ENCODE assay signal across 1 cellular context in the genomic region with DNA sequence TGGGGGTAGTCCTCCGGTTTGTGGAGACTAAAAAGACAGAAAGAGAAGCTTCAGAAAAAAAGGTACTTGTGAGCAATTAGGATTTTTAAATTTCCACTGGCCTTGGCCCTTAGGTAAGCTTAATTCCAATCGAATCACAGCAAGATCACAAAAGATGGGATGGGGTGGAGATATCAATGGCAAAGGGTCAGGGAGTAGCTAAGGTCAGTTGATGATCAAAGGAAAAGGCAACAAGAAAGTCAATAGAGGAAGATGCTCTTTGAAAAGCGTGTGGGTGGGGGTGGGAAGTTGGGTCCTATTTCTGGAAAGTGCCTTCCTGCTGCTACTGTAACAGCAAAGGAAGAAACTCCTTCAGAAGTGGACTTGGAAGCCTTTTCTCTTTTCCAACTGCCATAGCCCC.
A peak's percentile ranks its signal among the peaks of the same experiment; 100 is the strongest.
TF ChIP-seq lines count a peak whose summit lies in the region.

No MANE protein-coding gene starts in this region.

TF ChIP-seq in HepG2, 621 proteins besides CTCF, POLR2A, EP300 and RAD21 (continues in another document):
- TF ChIP-seq NCOR1 (IDR thresholded peaks at IDR 0.05; ENCODE audit: borderline replicate concordance, low read length) (peak; percentile 55; the same call in 1 of the 2 replicates), ELK4 (CRISPR knock-in tag; IDR thresholded peaks at IDR 0.05; ENCODE audit: borderline replicate concordance) (no peak), ZNF576 (CRISPR knock-in tag; IDR thresholded peaks at IDR 0.05) (no peak), NFIC (IDR thresholded peaks at IDR 0.05; ENCODE audit: low read length) (peak; percentile 71; the same call in 1 of the 2 replicates), FOXA1 (IDR thresholded peaks at IDR 0.05) (peak; percentile 58), FOXA1 (CRISPR knock-in tag; IDR thresholded peaks at IDR 0.05) (peak; percentile 89), ZNF230 (CRISPR knock-in tag; IDR thresholded peaks at IDR 0.05) (no peak), MIER3 (CRISPR knock-in tag; IDR thresholded peaks at IDR 0.05; ENCODE audit: borderline replicate concordance) (peak; percentile 41; the same call in 1 of the 2 replicates), POGZ (CRISPR knock-in tag; IDR thresholded peaks at IDR 0.05) (peak; percentile 65; the same call in 1 of the 2 replicates), TARDBP (CRISPR knock-in tag; IDR thresholded peaks at IDR 0.05) (peak; percentile 53; the same call in 1 of the 2 replicates), CREM (IDR thresholded peaks at IDR 0.05) (peak; percentile 75), CREM (CRISPR knock-in tag; IDR thresholded peaks at IDR 0.05) (no peak), AHR (CRISPR knock-in tag; IDR thresholded peaks at IDR 0.05) (no peak), RXRA (CRISPR knock-in tag; IDR thresholded peaks at IDR 0.05) (peak; percentile 54; the same call in 1 of the 2 replicates), RBM22 (optimal IDR thresholded peaks at IDR 0.05; ENCODE audit: low read length) (no peak), ETV5 (CRISPR knock-in tag; IDR thresholded peaks at IDR 0.05; ENCODE audit: borderline replicate concordance) (peak; percentile 55; the same call in 1 of the 2 replicates), HOXD1 (CRISPR knock-in tag; IDR thresholded peaks at IDR 0.05) (no peak), SALL1 (CRISPR knock-in tag; IDR thresholded peaks at IDR 0.05) (peak; percentile 24; the same call in 1 of the 2 replicates), ERF (CRISPR knock-in tag; IDR thresholded peaks at IDR 0.05) (0 out of 2 replicates have a peak, but pooled peaks have one; percentile 27), ZNF281 (CRISPR knock-in tag; IDR thresholded peaks at IDR 0.05; ENCODE audit: borderline replicate concordance) (peak; percentile 86; the same call in 1 of the 2 replicates), ZNF232 (CRISPR knock-in tag; IDR thresholded peaks at IDR 0.05; ENCODE audit: borderline replicate concordance) (no peak), DNMT3B (CRISPR knock-in tag; conservative IDR thresholded peaks at IDR 0.05) (no peak), HNF1A (IDR thresholded peaks at IDR 0.05; ENCODE audit: low read depth) (0 out of 2 replicates have a peak, but pooled peaks have one; percentile 46), HNF1A (CRISPR knock-in tag; IDR thresholded peaks at IDR 0.05; ENCODE audit: borderline replicate concordance) (no peak; the same call in 1 of the 2 replicates), KLF9 (CRISPR knock-in tag; IDR thresholded peaks at IDR 0.05; ENCODE audit: low read depth) (no peak), ZBTB1 (CRISPR knock-in tag; IDR thresholded peaks at IDR 0.05; ENCODE audit: borderline replicate concordance) (no peak), ZNF605 (CRISPR knock-in tag; IDR thresholded peaks at IDR 0.05) (no peak), ZNF609 (CRISPR knock-in tag; IDR thresholded peaks at IDR 0.05; ENCODE audit: borderline replicate concordance) (peak; percentile 86)
- TF ChIP-seq, protein P1, sequence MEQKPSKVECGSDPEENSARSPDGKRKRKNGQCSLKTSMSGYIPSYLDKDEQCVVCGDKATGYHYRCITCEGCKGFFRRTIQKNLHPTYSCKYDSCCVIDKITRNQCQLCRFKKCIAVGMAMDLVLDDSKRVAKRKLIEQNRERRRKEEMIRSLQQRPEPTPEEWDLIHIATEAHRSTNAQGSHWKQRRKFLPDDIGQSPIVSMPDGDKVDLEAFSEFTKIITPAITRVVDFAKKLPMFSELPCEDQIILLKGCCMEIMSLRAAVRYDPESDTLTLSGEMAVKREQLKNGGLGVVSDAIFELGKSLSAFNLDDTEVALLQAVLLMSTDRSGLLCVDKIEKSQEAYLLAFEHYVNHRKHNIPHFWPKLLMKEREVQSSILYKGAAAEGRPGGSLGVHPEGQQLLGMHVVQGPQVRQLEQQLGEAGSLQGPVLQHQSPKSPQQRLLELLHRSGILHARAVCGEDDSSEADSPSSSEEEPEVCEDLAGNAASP (CRISPR knock-in tag; IDR thresholded peaks at IDR 0.05; ENCODE audit: borderline replicate concordance), result peak; percentile 96
- TF ChIP-seq, protein P2, sequence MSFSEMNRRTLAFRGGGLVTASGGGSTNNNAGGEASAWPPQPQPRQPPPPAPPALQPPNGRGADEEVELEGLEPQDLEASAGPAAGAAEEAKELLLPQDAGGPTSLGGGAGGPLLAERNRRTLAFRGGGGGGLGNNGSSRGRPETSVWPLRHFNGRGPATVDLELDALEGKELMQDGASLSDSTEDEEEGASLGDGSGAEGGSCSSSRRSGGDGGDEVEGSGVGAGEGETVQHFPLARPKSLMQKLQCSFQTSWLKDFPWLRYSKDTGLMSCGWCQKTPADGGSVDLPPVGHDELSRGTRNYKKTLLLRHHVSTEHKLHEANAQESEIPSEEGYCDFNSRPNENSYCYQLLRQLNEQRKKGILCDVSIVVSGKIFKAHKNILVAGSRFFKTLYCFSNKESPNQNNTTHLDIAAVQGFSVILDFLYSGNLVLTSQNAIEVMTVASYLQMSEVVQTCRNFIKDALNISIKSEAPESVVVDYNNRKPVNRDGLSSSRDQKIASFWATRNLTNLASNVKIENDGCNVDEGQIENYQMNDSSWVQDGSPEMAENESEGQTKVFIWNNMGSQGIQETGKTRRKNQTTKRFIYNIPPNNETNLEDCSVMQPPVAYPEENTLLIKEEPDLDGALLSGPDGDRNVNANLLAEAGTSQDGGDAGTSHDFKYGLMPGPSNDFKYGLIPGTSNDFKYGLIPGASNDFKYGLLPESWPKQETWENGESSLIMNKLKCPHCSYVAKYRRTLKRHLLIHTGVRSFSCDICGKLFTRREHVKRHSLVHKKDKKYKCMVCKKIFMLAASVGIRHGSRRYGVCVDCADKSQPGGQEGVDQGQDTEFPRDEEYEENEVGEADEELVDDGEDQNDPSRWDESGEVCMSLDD (CRISPR knock-in tag; IDR thresholded peaks at IDR 0.05; ENCODE audit: borderline replicate concordance), result no peak
- TF ChIP-seq, protein P3, sequence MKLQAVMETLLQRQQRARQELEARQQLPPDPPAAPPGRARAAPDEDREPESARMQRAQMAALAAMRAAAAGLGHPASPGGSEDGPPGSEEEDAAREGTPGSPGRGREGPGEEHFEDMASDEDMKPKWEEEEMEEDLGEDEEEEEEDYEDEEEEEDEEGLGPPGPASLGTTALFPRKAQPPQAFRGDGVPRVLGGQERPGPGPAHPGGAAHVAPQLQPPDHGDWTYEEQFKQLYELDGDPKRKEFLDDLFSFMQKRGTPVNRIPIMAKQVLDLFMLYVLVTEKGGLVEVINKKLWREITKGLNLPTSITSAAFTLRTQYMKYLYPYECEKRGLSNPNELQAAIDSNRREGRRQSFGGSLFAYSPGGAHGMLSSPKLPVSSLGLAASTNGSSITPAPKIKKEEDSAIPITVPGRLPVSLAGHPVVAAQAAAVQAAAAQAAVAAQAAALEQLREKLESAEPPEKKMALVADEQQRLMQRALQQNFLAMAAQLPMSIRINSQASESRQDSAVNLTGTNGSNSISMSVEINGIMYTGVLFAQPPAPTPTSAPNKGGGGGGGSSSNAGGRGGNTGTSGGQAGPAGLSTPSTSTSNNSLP (IDR thresholded peaks at IDR 0.05; ENCODE audit: low read depth, low read length), result peak; percentile 67
